In genomic region chr12:41223600-41223999, GRCh38 we compare ENCODE assay signal across 29 cellular contexts. TPM values are rescaled to one million over a fixed set of nuclear protein-coding genes. Genes with fewer than 3 reads are reported as not detected.
"Had no signal": no experiment of that assay in that cellular context is flagged by ENCODE, and none has a peak within 500 bp of the region (broad histone marks: within the 10 kb centered on the region; RNA-seq: fewer than 3 reads in every experiment).

No MANE protein-coding gene starts in this region.

- H3K27ac ChIP-seq: ascending aorta, body of pancreas, SK-N-MC, VCaP had no signal

- H3K27me3 ChIP-seq: ascending aorta, body of pancreas had no signal

- H3K9me3 ChIP-seq: ascending aorta, body of pancreas had no signal

- H3K4me3 Mint-ChIP-seq: activated CD8-positive, alpha-beta T cell treated with anti-CD3 and anti-CD28 coated beads for 36 hours; activated naive CD4-positive, alpha-beta T cell treated with anti-CD3 and anti-CD28 coated beads, Interleukin-2, amount 50 U/mL, for 24 hours; activated T-cell treated with anti-CD3 and anti-CD28 coated beads, Interleukin-2, amount 50 U/mL, for 72 hours; T-cell had no signal

- H3K4me1 ChIP-seq: ascending aorta, body of pancreas had no signal

- H3K27me3 Mint-ChIP-seq: activated CD8-positive, alpha-beta T cell treated with anti-CD3 and anti-CD28 coated beads for 36 hours; activated naive CD4-positive, alpha-beta T cell treated with anti-CD3 and anti-CD28 coated beads, Interleukin-2, amount 50 U/mL, for 24 hours; T-cell had no signal

- H3K36me3 ChIP-seq: ascending aorta had no signal

- DNase-seq: activated CD4-positive, alpha-beta T cell treated with anti-CD3 and anti-CD28 coated beads for 4 hours; activated CD8-positive, alpha-beta memory T cell treated with anti-CD3 and anti-CD28 coated beads, Interleukin-2, amount 50 U/mL, for 4 hours; activated CD8-positive, alpha-beta T cell treated with anti-CD3 and anti-CD28 coated beads for 36 hours; activated naive CD4-positive, alpha-beta T cell; activated T-cell treated with anti-CD3 and anti-CD28 coated beads, Interleukin-2, amount 50 U/mL, for 72 hours; body of pancreas; central memory CD4-positive, alpha-beta T cell; Kasumi-1; MV-4-11; NCI-H1092 treated with DMSO at 0.1 percent for 48 hours; NCI-H1417 treated with DMSO at 0.1 percent for 48 hours; NCI-H1694; NCI-H2029 treated with DMSO at 0.1 percent for 48 hours; NCI-H226; NCI-H526; NK-92 treated with Interleukin-12 subunit alpha and Interleukin-12 subunit beta, amount 100 ng/mL, for 24 hours; OCI-M1; RPMI8226; T-cell; T-helper 2 cell had no signal

- H3K4me1 Mint-ChIP-seq: activated naive CD4-positive, alpha-beta T cell treated with anti-CD3 and anti-CD28 coated beads, Interleukin-2, amount 50 U/mL, for 24 hours had no signal

- H3K4me3 ChIP-seq: ascending aorta, body of pancreas, K562, SK-N-MC had no signal

- FAIRE-seq: bronchial epithelial cell, K562 had no signal

- H3K27ac Mint-ChIP-seq: activated CD8-positive, alpha-beta T cell treated with anti-CD3 and anti-CD28 coated beads for 36 hours; activated naive CD4-positive, alpha-beta T cell treated with anti-CD3 and anti-CD28 coated beads, Interleukin-2, amount 50 U/mL, for 24 hours; activated T-cell treated with anti-CD3 and anti-CD28 coated beads, Interleukin-2, amount 50 U/mL, for 72 hours; T-cell had no signal

- H3K9me3 Mint-ChIP-seq: activated CD8-positive, alpha-beta T cell treated with anti-CD3 and anti-CD28 coated beads for 36 hours; activated naive CD4-positive, alpha-beta T cell treated with anti-CD3 and anti-CD28 coated beads, Interleukin-2, amount 50 U/mL, for 24 hours; activated T-cell treated with anti-CD3 and anti-CD28 coated beads, Interleukin-2, amount 50 U/mL, for 72 hours; T-cell had no signal

- H3K36me3 Mint-ChIP-seq: activated naive CD4-positive, alpha-beta T cell treated with anti-CD3 and anti-CD28 coated beads, Interleukin-2, amount 50 U/mL, for 24 hours; T-cell had no signal

RNA-seq across cellular contexts. Expression of gene PDZRN4, which starts 35.5 kb away (rescaled TPM):
- total RNA-seq: activated CD8-positive, alpha-beta T cell treated with anti-CD3 and anti-CD28 coated beads for 36 hours; activated T-cell treated with anti-CD3 and anti-CD28 coated beads, Interleukin-2, amount 50 U/mL, for 72 hours; bronchial epithelial cell; K562; MCF 10A; NCI-H460; Right ventricle myocardium inferior; T-cell had no signal
- polyA plus RNA-seq: K562 had no signal
